9 cellular contexts compared by ENCODE assay signal in genomic region chr9:78115073-78115472, GRCh38.
DNase-seq lines count a peak whose midpoint lies in the region; ATAC-seq, FAIRE-seq and TF ChIP-seq lines count a peak whose summit lies in the region.
"Had no signal": no experiment of that assay in that cellular context is flagged by ENCODE, and none has a peak within 500 bp of the region (broad histone marks: within the 10 kb centered on the region; RNA-seq: fewer than 3 reads in every experiment).

No MANE protein-coding gene starts in this region.

- no peaks in the 10 kb centered on the region for H3K36me3 Mint-ChIP-seq in astrocyte (ENCODE audit: low read depth, unreplicated experiment)
- H3K36me3 Mint-ChIP-seq in naive thymus-derived CD4-positive, alpha-beta T cell = peaks cover 0 to 12% (median 0%) of the 10 kb centered on the region in 5 donors

- H3K9ac ChIP-seq in astrocyte (ENCODE audit: low read length) = no peak overlapping the region

- H3K4me3 Mint-ChIP-seq in astrocyte (ENCODE audit: unreplicated experiment) = no peak overlapping the region
- H3K4me3 Mint-ChIP-seq in naive thymus-derived CD4-positive, alpha-beta T cell = no peak overlapping the region
- H3K4me3 Mint-ChIP-seq: naive thymus-derived CD8-positive, alpha-beta T cell; stimulated activated memory B cell treated with anti-CD40 and anti-IgM and Interleukin-4, amounts not matched to agents 10 μg/mL and 1 μg/mL and 100 μg/mL, for 72 hours had no signal

- H3K27me3 Mint-ChIP-seq in astrocyte (ENCODE audit: low read depth, unreplicated experiment) = peaks cover 6% of the 10 kb centered on the region
- H3K27me3 Mint-ChIP-seq in naive thymus-derived CD4-positive, alpha-beta T cell = no peaks in the 10 kb centered on the region
- H3K27me3 Mint-ChIP-seq: naive thymus-derived CD8-positive, alpha-beta T cell had no signal

- CTCF ChIA-PET in naive thymus-derived CD4-positive, alpha-beta T cell (lab: Charles Lee) = interaction anchor here (0.6 to 2.6 kb wide), 6 partner anchors 9 to 138 kb away, joined by 3 to 13 read pairs (median 3); no protein-coding TSS in a partner anchor

- peak; percentile 45 for TF ChIP-seq CTCF in GM12865 (IDR thresholded peaks at IDR 0.05; ENCODE audit: insufficient read depth, low read depth, low read length, missing control alignments)
- TF ChIP-seq CTCF in astrocyte (IDR thresholded peaks at IDR 0.05; ENCODE audit: insufficient read depth, low read depth, low read length) = peak; percentile 13

- H3K4me2 ChIP-seq in astrocyte (ENCODE audit: low read length) = no peak overlapping the region

- DNase-seq in GM12865 (ENCODE audit: low read depth) = peak; percentile 37
- peak; percentile 30 for DNase-seq in HT1080 (ENCODE audit: low read depth)
- no peak for DNase-seq in astrocyte (ENCODE audit: low read depth)
- DNase-seq in naive thymus-derived CD4-positive, alpha-beta T cell = peak in 2 of 9 donors; percentile 11 to 18
- DNase-seq in caudate nucleus (lab: John Stamatoyannopoulos, UW) = no peak
- DNase-seq in GM19238 (ENCODE audit: insufficient read length, low spot score) = no peak
- DNase-seq in NOMO-1 treated with dmso at 0.1 percent for 144 hours (lab: John Stamatoyannopoulos, UW; ENCODE audit: unreplicated experiment) = no peak

- ATAC-seq in naive thymus-derived CD4-positive, alpha-beta T cell = peak; percentile 43
- ATAC-seq: stimulated activated memory B cell treated with anti-CD40 and anti-IgM and Interleukin-4, amounts not matched to agents 10 μg/mL and 1 μg/mL and 100 μg/mL, for 72 hours had no signal

- H3K4me1 ChIP-seq in astrocyte (ENCODE audit: insufficient read depth, low read length) = no peaks in the 10 kb centered on the region
- peaks cover 17 to 21% of the 10 kb centered on the region in 2 donors for H3K4me1 ChIP-seq in naive thymus-derived CD4-positive, alpha-beta T cell (ENCODE audit: control insufficient read depth in 2 of 2, insufficient read depth in 2 of 2, low read length in 2 of 2)

- H2AFZ ChIP-seq in astrocyte (ENCODE audit: low read depth, low read length) = no peak overlapping the region

- H3K36me3 ChIP-seq in astrocyte (ENCODE audit: insufficient read depth, low read length) = no peaks in the 10 kb centered on the region
- no peaks in the 10 kb centered on the region for H3K36me3 ChIP-seq in naive thymus-derived CD4-positive, alpha-beta T cell (ENCODE audit: control insufficient read depth in 2 of 3, insufficient read depth in 3 of 3, low read length in 3 of 3)

- no peaks in the 10 kb centered on the region for H4K20me1 ChIP-seq in astrocyte (ENCODE audit: insufficient read depth, low read length)

- FAIRE-seq in astrocyte (lab: Jason Lieb, UNC) = no peak

- intact Hi-C loops in naive thymus-derived CD4-positive, alpha-beta T cell (cut with micrococcal nuclease) = loop anchor here (1.0 to 5.0 kb wide), 3 partner anchors 43 to 98 kb away; no protein-coding TSS in a partner anchor

- POLR2A ChIA-PET in naive thymus-derived CD4-positive, alpha-beta T cell (lab: Charles Lee) = interaction anchor here (0.9 kb wide), 1 partner anchor 84 kb away, joined by 3 read pairs; the partner anchor contains the start of gene GNAQ

- peaks cover 3% of the 10 kb centered on the region for H3K9me3 Mint-ChIP-seq in astrocyte (ENCODE audit: unreplicated experiment)
- peaks cover 0 to 11% (median 2%) of the 10 kb centered on the region in 11 donors for H3K9me3 Mint-ChIP-seq in naive thymus-derived CD4-positive, alpha-beta T cell

- H3K4me3 ChIP-seq in GM12865 (ENCODE audit: low read depth, low read length) (no peak overlapping the region), astrocyte (ENCODE audit: insufficient read depth, low read depth, low read length) (no peak overlapping the region)
- H3K4me3 ChIP-seq in naive thymus-derived CD4-positive, alpha-beta T cell (ENCODE audit: low read length) = no peak overlapping the region

- H3K9me3 ChIP-seq in astrocyte (ENCODE audit: insufficient read depth, low read depth, low read length) = no peaks in the 10 kb centered on the region
- H3K9me3 ChIP-seq in naive thymus-derived CD4-positive, alpha-beta T cell (ENCODE audit: control insufficient read depth in 2 of 3, low read length in 3 of 3) = no peaks in the 10 kb centered on the region

- no peaks in the 10 kb centered on the region for H3K27me3 ChIP-seq in astrocyte (ENCODE audit: insufficient read depth, low read length)
- H3K27me3 ChIP-seq in naive thymus-derived CD4-positive, alpha-beta T cell (ENCODE audit: control insufficient read depth in 2 of 2, insufficient read depth in 2 of 2, low read length in 2 of 2) = no peaks in the 10 kb centered on the region

- H3K4me1 Mint-ChIP-seq in astrocyte (ENCODE audit: low read depth, unreplicated experiment) = peaks cover 4% of the 10 kb centered on the region
- peaks cover 33 to 63% (median 41%) of the 10 kb centered on the region in 7 donors for H3K4me1 Mint-ChIP-seq in naive thymus-derived CD4-positive, alpha-beta T cell

- H3K27ac ChIP-seq in astrocyte (ENCODE audit: low read depth, low read length) (no peak overlapping the region), caudate nucleus (ENCODE audit: low read depth, low read length) (no peak overlapping the region)
- H3K27ac ChIP-seq in naive thymus-derived CD4-positive, alpha-beta T cell (ENCODE audit: low read depth, low read length) = no peak overlapping the region

- H3K27ac Mint-ChIP-seq in astrocyte (ENCODE audit: unreplicated experiment) = no peak overlapping the region
- no peak overlapping the region for H3K27ac Mint-ChIP-seq in naive thymus-derived CD4-positive, alpha-beta T cell
- H3K27ac Mint-ChIP-seq: stimulated activated memory B cell treated with anti-CD40 and anti-IgM and Interleukin-4, amounts not matched to agents 10 μg/mL and 1 μg/mL and 100 μg/mL, for 72 hours had no signal

- H3K79me2 ChIP-seq in astrocyte (ENCODE audit: insufficient read depth, low read length) = no peaks in the 10 kb centered on the region

Comparison
In these comparisons a context has a peak if more than half of its experiments do, and no peak if none do; other contexts are left out.
1. DNase-seq: peak in GM12865 (single experiment) and HT1080 (single experiment); none in astrocyte (single experiment), caudate nucleus (0 of 61), GM19238 (single experiment) and NOMO-1 treated with dmso at 0.1 percent for 144 hours (single experiment).